Comparison of ENCODE assay signal across 1 cellular context in genomic region chr1:201139756-201140155, GRCh38.
TF ChIP-seq lines count a peak whose summit lies in the region.

No MANE protein-coding gene starts in this region.

TF ChIP-seq in GM23338, 12 proteins besides CTCF, POLR2A, EP300 and RAD21 (continued from another document):
- TF ChIP-seq ZNF462 (CRISPR knock-in tag; IDR thresholded peaks at IDR 0.05) (no peak), CREB1 (CRISPR knock-in tag; IDR thresholded peaks at IDR 0.05; ENCODE audit: low read depth) (no peak), JUNB (IDR thresholded peaks at IDR 0.05; ENCODE audit: unreplicated experiment) (no peak), ZNF114 (CRISPR knock-in tag; IDR thresholded peaks at IDR 0.05) (no peak)
